ENCODE assay signal across 16 cellular contexts in genomic region chr1:32010246-32010645, GRCh38. TPM values are rescaled to one million over a fixed set of nuclear protein-coding genes. Genes with fewer than 3 reads are reported as not detected.
DNase-seq lines count a peak whose midpoint lies in the region; ATAC-seq and TF ChIP-seq lines count a peak whose summit lies in the region.
"Had no signal": no experiment of that assay in that cellular context is flagged by ENCODE, and none has a peak within 500 bp of the region (broad histone marks: within the 10 kb centered on the region; RNA-seq: fewer than 3 reads in every experiment).

No MANE protein-coding gene starts in this region.

- H3K4me3 Mint-ChIP-seq in CD4-positive, alpha-beta T cell, result no peak overlapping the region
- peak overlapping the region; percentile 8 for H3K4me3 Mint-ChIP-seq in neural crest cell
- H3K4me3 Mint-ChIP-seq in osteocyte (ENCODE audit: unreplicated experiment), result no peak overlapping the region
- H3K4me3 Mint-ChIP-seq: GM23338 had no signal

- no peak overlapping the region for H3K4me3 ChIP-seq in SK-N-MC
- H3K4me3 ChIP-seq: A549; BLaER1 treated with 17β-estradiol and CSF1 and Interleukin-3, amounts not matched to agents 10 nM and 100 nM; GM23338 had no signal

- peaks cover 12% of the 10 kb centered on the region for H3K4me1 Mint-ChIP-seq in CD4-positive, alpha-beta T cell (ENCODE audit: low read depth)
- H3K4me1 Mint-ChIP-seq in neural crest cell, result peaks cover 11% of the 10 kb centered on the region
- H3K4me1 Mint-ChIP-seq in osteocyte (ENCODE audit: unreplicated experiment), result peaks cover 9% of the 10 kb centered on the region

- DNase-seq in DMS79 (lab: John Stamatoyannopoulos, UW) (peak; percentile 10), DMS79 treated with DMSO at 0.1 percent for 48 hours (lab: John Stamatoyannopoulos, UW) (no peak), SK-N-MC (ENCODE audit: low read depth, low spot score) (no peak), neural crest cell (ENCODE audit: low read depth, low spot score) (no peak), RWPE1 (ENCODE audit: low spot score) (no peak), osteocyte (ENCODE audit: extremely low spot score, unreplicated experiment) (no peak)
- no peak for DNase-seq in CD4-positive, alpha-beta T cell
- DNase-seq: Caco-2; CD8-positive, alpha-beta memory T cell; GF-D8; HCEC 1CT had no signal

- no peaks in the 10 kb centered on the region; the same call in 1 of the 2 replicates for H3K36me3 ChIP-seq in SK-N-MC (ENCODE audit: insufficient read depth, low read length)

- H3K27me3 Mint-ChIP-seq in CD4-positive, alpha-beta T cell, result no peaks in the 10 kb centered on the region
- peaks cover 6% of the 10 kb centered on the region for H3K27me3 Mint-ChIP-seq in neural crest cell (ENCODE audit: low read depth)
- no peaks in the 10 kb centered on the region for H3K27me3 Mint-ChIP-seq in osteocyte (ENCODE audit: unreplicated experiment)

- no peak for ATAC-seq in CD4-positive, alpha-beta T cell (ENCODE audit: poor library complexity)
- no peak for ATAC-seq in GM19328 (IDR thresholded peaks at IDR 0.05; ENCODE audit: unreplicated experiment)
- ATAC-seq: A549, GM23338 had no signal

- H3K36me3 Mint-ChIP-seq in CD4-positive, alpha-beta T cell (ENCODE audit: low read depth), result peaks cover 15% of the 10 kb centered on the region
- H3K36me3 Mint-ChIP-seq in neural crest cell (ENCODE audit: low read depth), result peaks cover 7% of the 10 kb centered on the region
- H3K36me3 Mint-ChIP-seq in osteocyte (ENCODE audit: unreplicated experiment), result no peaks in the 10 kb centered on the region

- H3K9me3 Mint-ChIP-seq in CD4-positive, alpha-beta T cell, result no peaks in the 10 kb centered on the region
- H3K9me3 Mint-ChIP-seq in neural crest cell (no peaks in the 10 kb centered on the region), osteocyte (ENCODE audit: unreplicated experiment) (no peaks in the 10 kb centered on the region)
- H3K9me3 Mint-ChIP-seq: GM23338 had no signal

- peak overlapping the region; percentile 34 for H3K27ac Mint-ChIP-seq in CD4-positive, alpha-beta T cell
- no peak overlapping the region for H3K27ac Mint-ChIP-seq in neural crest cell (ENCODE audit: unreplicated experiment)
- H3K27ac Mint-ChIP-seq in osteocyte (ENCODE audit: unreplicated experiment), result no peak overlapping the region
- H3K27ac Mint-ChIP-seq: GM23338 had no signal

- H3K9ac ChIP-seq in SK-N-MC (ENCODE audit: insufficient read length), result no peak overlapping the region
- H3K9ac ChIP-seq: BLaER1 treated with 17β-estradiol and CSF1 and Interleukin-3, amounts not matched to agents 10 nM and 100 nM had no signal

- TF ChIP-seq CTCF in CD4-positive, alpha-beta T cell (IDR thresholded peaks at IDR 0.05), result no peak
- no peak for TF ChIP-seq CTCF in neural crest cell (conservative IDR thresholded peaks at IDR 0.05)
- TF ChIP-seq CTCF in RWPE1 (conservative IDR thresholded peaks at IDR 0.05; ENCODE audit: low read depth), result no peak
- TF ChIP-seq CTCF in osteocyte (IDR thresholded peaks at IDR 0.05), result no peak

- no peak overlapping the region for H3K27ac ChIP-seq in CD4-positive, alpha-beta T cell (ENCODE audit: low read depth, low read length)
- H3K27ac ChIP-seq in SK-N-MC (peak overlapping the region; percentile 65), RWPE1 (no peak overlapping the region)
- H3K27ac ChIP-seq: 22Rv1, A549 had no signal

- H3K9me3 ChIP-seq in CD4-positive, alpha-beta T cell (ENCODE audit: control insufficient read depth, low read length), result no peaks in the 10 kb centered on the region
- H3K9me3 ChIP-seq in SK-N-MC (ENCODE audit: low read depth, low read length), result no peaks in the 10 kb centered on the region
- H3K9me3 ChIP-seq: A549; BLaER1 treated with 17β-estradiol and CSF1 and Interleukin-3, amounts not matched to agents 10 nM and 100 nM; Caco-2 had no signal

- POLR2A ChIA-PET in CD4-positive, alpha-beta T cell (lab: Charles Lee), result no interaction called here
- POLR2A ChIA-PET in RWPE1 (lab: Yijun Ruan, JAX; ENCODE audit: low non-redundant PET), result no interaction called here

- intact Hi-C loops in CD4-positive, alpha-beta T cell (cut with DNase I, micrococcal nuclease), result loop anchor here (5.0 to 10.0 kb wide), 6 partner anchors 68 to 1175 kb away; partner anchors contain the start of genes BSDC1 (in 1 of the 2), PTP4A2 (in 1 of the 2), PUM1 (in 1 of the 2) and TRIM62 (in 1 of the 2)

- CTCF ChIA-PET in CD4-positive, alpha-beta T cell (lab: Charles Lee), result no interaction called here
- CTCF ChIA-PET in RWPE1 (lab: Yijun Ruan, JAX), result no interaction called here

- H3K27me3 ChIP-seq in CD4-positive, alpha-beta T cell (ENCODE audit: control insufficient read depth, insufficient read depth, low read length), result no peaks in the 10 kb centered on the region
- H3K27me3 ChIP-seq: BLaER1 treated with 17β-estradiol and CSF1 and Interleukin-3, amounts not matched to agents 10 nM and 100 nM had no signal

RNA-seq across cellular contexts. Expression of gene KHDRBS1, which starts 3.4 kb away (rescaled TPM):
- 10 to 100 TPM; 91.6 to 94.2 TPM for total RNA-seq in CD4-positive, alpha-beta T cell
- 292 and 299 TPM in 2 replicates for total RNA-seq in neural crest cell
- total RNA-seq in osteocyte, result 128 and 131 TPM in 2 replicates
